In genomic region chr10:78971094-78971682, GRCh38 we compare ENCODE assay signal across 19 cellular contexts.
DNase-seq lines count a peak whose midpoint lies in the region; TF ChIP-seq lines count a peak whose summit lies in the region.
"Had no signal": no experiment of that assay in that cellular context is flagged by ENCODE, and none has a peak within 500 bp of the region (broad histone marks: within the 10 kb centered on the region; RNA-seq: fewer than 3 reads in every experiment).

No MANE protein-coding gene starts in this region.

- H3K4me3 ChIP-seq in DOHH2 (ENCODE audit: low read length) (no peak overlapping the region), OCI-LY1 (ENCODE audit: low read depth, low read length, poor library complexity, severe bottlenecking) (no peak overlapping the region), endodermal cell (ENCODE audit: low read length) (no peak overlapping the region), skeletal muscle tissue (ENCODE audit: low read length in 3 of 3) (no peak overlapping the region), smooth muscle cell (no peak overlapping the region)
- H3K4me3 ChIP-seq: esophagus squamous epithelium, MG63, mucosa of descending colon, testis had no signal

- H2AFZ ChIP-seq in OCI-LY1 (ENCODE audit: low read length), result no peak overlapping the region
- H2AFZ ChIP-seq in smooth muscle cell (ENCODE audit: low read depth), result no peak overlapping the region

- H3K4me1 ChIP-seq in DOHH2 (ENCODE audit: control insufficient read depth, low read length), result peaks cover 19% of the 10 kb centered on the region
- H3K4me1 ChIP-seq in OCI-LY1 (ENCODE audit: insufficient read depth, low read length, severe bottlenecking), result peaks cover 11% of the 10 kb centered on the region
- H3K4me1 ChIP-seq in endodermal cell (ENCODE audit: control insufficient read depth, insufficient read depth, low read length), result peaks cover 15% of the 10 kb centered on the region
- H3K4me1 ChIP-seq in skeletal muscle tissue (ENCODE audit: control insufficient read depth in 3 of 3, insufficient read depth in 3 of 3, low read length in 3 of 3), result peaks cover 29 to 45% (median 39%) of the 10 kb centered on the region in 3 donors
- peaks cover 16% of the 10 kb centered on the region for H3K4me1 ChIP-seq in smooth muscle cell (ENCODE audit: low read depth)

- TF ChIP-seq CTCF in DOHH2 (IDR thresholded peaks at IDR 0.05; ENCODE audit: low read depth, low read length, poor library complexity, severe bottlenecking) (peak; percentile 44), OCI-LY1 (IDR thresholded peaks at IDR 0.05; ENCODE audit: low read length) (peak; percentile 19; the same call in 1 of the 2 replicates), endodermal cell (conservative IDR thresholded peaks at IDR 0.05) (peak; percentile 45), smooth muscle cell (IDR thresholded peaks at IDR 0.05; ENCODE audit: borderline replicate concordance, insufficient read depth, poor library complexity, severe bottlenecking) (no peak), mesothelial cell of epicardium (IDR thresholded peaks at IDR 0.05; ENCODE audit: unreplicated experiment) (no peak)

- H3K36me3 ChIP-seq in DOHH2 (ENCODE audit: control insufficient read depth, low read length), result no peaks in the 10 kb centered on the region
- no peaks in the 10 kb centered on the region for H3K36me3 ChIP-seq in OCI-LY1 (ENCODE audit: insufficient read depth, low read length)
- H3K36me3 ChIP-seq in endodermal cell (ENCODE audit: control insufficient read depth, insufficient read depth, low read length), result no peaks in the 10 kb centered on the region
- H3K36me3 ChIP-seq in skeletal muscle tissue (ENCODE audit: control insufficient read depth in 3 of 3, insufficient read depth in 3 of 3, low read length in 3 of 3), result no peaks in the 10 kb centered on the region
- no peaks in the 10 kb centered on the region for H3K36me3 ChIP-seq in smooth muscle cell (ENCODE audit: low read depth)
- H3K36me3 ChIP-seq: esophagus squamous epithelium, MG63 had no signal

- H3F3A ChIP-seq in DOHH2 (ENCODE audit: control insufficient read depth, insufficient read depth) (peaks cover 8% of the 10 kb centered on the region), OCI-LY1 (ENCODE audit: insufficient read depth, low read length) (no peaks in the 10 kb centered on the region), smooth muscle cell (ENCODE audit: low read depth) (no peaks in the 10 kb centered on the region)

- H3K9me2 ChIP-seq in DOHH2 (replicated peaks; ENCODE audit: control insufficient read depth, low read length) (no peaks in the 10 kb centered on the region), OCI-LY1 (ENCODE audit: low read depth, low read length) (no peaks in the 10 kb centered on the region)

- H3K27ac Mint-ChIP-seq in endodermal cell (no peak overlapping the region), mesothelial cell of epicardium (no peak overlapping the region)
- H3K27ac Mint-ChIP-seq: B cell had no signal

- 94 to 100% methylated on average over 4 to 5 of the region's 5 CpGs for WGBS in endodermal cell (ENCODE audit: insufficient coverage in 1 of 2, insufficient read length in 1 of 2), 2 experiments
- WGBS in smooth muscle cell (ENCODE audit: low lambda C conversion rate), result 98% methylated on average over 5 of the region's 5 CpGs

- H3K79me2 ChIP-seq in DOHH2 (ENCODE audit: control insufficient read depth, low read length) (no peaks in the 10 kb centered on the region), OCI-LY1 (ENCODE audit: insufficient read depth, low read length) (no peaks in the 10 kb centered on the region), smooth muscle cell (ENCODE audit: low read depth) (no peaks in the 10 kb centered on the region)

- H3K9me3 ChIP-seq in DOHH2 (ENCODE audit: control insufficient read depth, insufficient read depth, low read length) (no peaks in the 10 kb centered on the region), OCI-LY1 (ENCODE audit: low read length) (no peaks in the 10 kb centered on the region), endodermal cell (ENCODE audit: control insufficient read depth, low read length) (no peaks in the 10 kb centered on the region), skeletal muscle tissue (ENCODE audit: control insufficient read depth in 3 of 3, low read length in 3 of 3) (no peaks in the 10 kb centered on the region), smooth muscle cell (replicated peaks; ENCODE audit: low read depth) (no peaks in the 10 kb centered on the region)
- H3K9me3 ChIP-seq: Caco-2, esophagus squamous epithelium, MG63, mucosa of descending colon, testis had no signal

- H3K36me3 Mint-ChIP-seq in endodermal cell (ENCODE audit: low read depth), result no peaks in the 10 kb centered on the region
- no peaks in the 10 kb centered on the region for H3K36me3 Mint-ChIP-seq in mesothelial cell of epicardium

- no peak overlapping the region for H3K4me2 ChIP-seq in DOHH2 (ENCODE audit: low read length)
- H3K4me2 ChIP-seq in OCI-LY1 (ENCODE audit: low read length), result no peak overlapping the region
- H3K4me2 ChIP-seq in smooth muscle cell, result no peak overlapping the region

- no peak overlapping the region for H3K27ac ChIP-seq in DOHH2 (ENCODE audit: low read depth, low read length)
- no peak overlapping the region for H3K27ac ChIP-seq in OCI-LY1 (ENCODE audit: low read depth, low read length, poor library complexity, severe bottlenecking)
- no peak overlapping the region for H3K27ac ChIP-seq in endodermal cell (ENCODE audit: low read depth, low read length)
- H3K27ac ChIP-seq in skeletal muscle tissue (ENCODE audit: low read depth, low read length), result peak overlapping the region; percentile 100
- no peak overlapping the region for H3K27ac ChIP-seq in smooth muscle cell (ENCODE audit: low read depth)

- H3K9me3 Mint-ChIP-seq in endodermal cell (no peaks in the 10 kb centered on the region), mesothelial cell of epicardium (no peaks in the 10 kb centered on the region)

- H3K4me1 Mint-ChIP-seq in endodermal cell (peaks cover 20% of the 10 kb centered on the region), mesothelial cell of epicardium (peaks cover 20% of the 10 kb centered on the region)

- H3K27me3 ChIP-seq in DOHH2 (ENCODE audit: control insufficient read depth, low read length), result peaks cover 49% of the 10 kb centered on the region
- H3K27me3 ChIP-seq in OCI-LY1 (ENCODE audit: insufficient read depth, low read length), result 0 out of 2 replicates have a peak, but pooled peaks cover 3% of the 10 kb centered on the region
- no peaks in the 10 kb centered on the region for H3K27me3 ChIP-seq in endodermal cell (ENCODE audit: control insufficient read depth, insufficient read depth, low read length, poor library complexity, severe bottlenecking)
- H3K27me3 ChIP-seq in skeletal muscle tissue (ENCODE audit: control insufficient read depth in 3 of 3, insufficient read depth in 3 of 3, low read length in 3 of 3), result no peaks in the 10 kb centered on the region
- H3K27me3 ChIP-seq in smooth muscle cell (ENCODE audit: low read depth), result no peaks in the 10 kb centered on the region
- H3K27me3 ChIP-seq: esophagus squamous epithelium, MG63, testis had no signal

- DNase-seq in endodermal cell (no peak), smooth muscle cell (lab: John Stamatoyannopoulos, UW; ENCODE audit: unreplicated experiment) (no peak), mesothelial cell of epicardium (ENCODE audit: low spot score in 2 of 2, unreplicated experiment in 2 of 2) (no peak)
- no peak for DNase-seq in stimulated activated CD8-positive, alpha-beta memory T cell treated with anti-CD3 and anti-CD28 coated beads, Interleukin-4, amount 100 ng/mL, for 48 hours
- DNase-seq: activated CD8-positive, alpha-beta memory T cell treated with anti-CD3 and anti-CD28 coated beads for 24 hours; activated effector memory CD4-positive, alpha-beta T cell treated with Interleukin-2 at 50 U/mL for 16 hours; Caco-2; central memory CD4-positive, alpha-beta T cell; esophagus squamous epithelium; MG63; mucosa of descending colon; NCI-H1930; NCI-H226; retina; testis had no signal

- H3K27me3 Mint-ChIP-seq in endodermal cell (ENCODE audit: insufficient read depth), result no peaks in the 10 kb centered on the region
- H3K27me3 Mint-ChIP-seq in mesothelial cell of epicardium (ENCODE audit: low read depth), result no peaks in the 10 kb centered on the region

- no peak overlapping the region for H3K4me3 Mint-ChIP-seq in endodermal cell
- H3K4me3 Mint-ChIP-seq in mesothelial cell of epicardium, result no peak overlapping the region

- no peaks in the 10 kb centered on the region; the same call in none of the 2 replicates for H4K20me1 ChIP-seq in DOHH2 (ENCODE audit: control insufficient read depth, insufficient read depth, low read depth, low read length)
- H4K20me1 ChIP-seq in OCI-LY1 (ENCODE audit: insufficient read depth, low read length), result no peaks in the 10 kb centered on the region
- no peaks in the 10 kb centered on the region for H4K20me1 ChIP-seq in smooth muscle cell (ENCODE audit: low read depth)

- H3K9ac ChIP-seq in OCI-LY1 (ENCODE audit: low read length) (no peak overlapping the region), endodermal cell (ENCODE audit: extremely low read depth, low read length, poor library complexity, severe bottlenecking) (no peak overlapping the region), skeletal muscle tissue (ENCODE audit: low read depth in 1 of 3, low read length in 3 of 3) (no peak overlapping the region), smooth muscle cell (ENCODE audit: low read depth) (no peak overlapping the region)

Comparison
In these comparisons a context has a peak if more than half of its experiments do, and no peak if none do; other contexts are left out.
1. CTCF ChIP-seq: peak in DOHH2 (single experiment), OCI-LY1 (single experiment) and endodermal cell (single experiment); none in smooth muscle cell (single experiment) and mesothelial cell of epicardium (single experiment).